In the genomic region with DNA sequence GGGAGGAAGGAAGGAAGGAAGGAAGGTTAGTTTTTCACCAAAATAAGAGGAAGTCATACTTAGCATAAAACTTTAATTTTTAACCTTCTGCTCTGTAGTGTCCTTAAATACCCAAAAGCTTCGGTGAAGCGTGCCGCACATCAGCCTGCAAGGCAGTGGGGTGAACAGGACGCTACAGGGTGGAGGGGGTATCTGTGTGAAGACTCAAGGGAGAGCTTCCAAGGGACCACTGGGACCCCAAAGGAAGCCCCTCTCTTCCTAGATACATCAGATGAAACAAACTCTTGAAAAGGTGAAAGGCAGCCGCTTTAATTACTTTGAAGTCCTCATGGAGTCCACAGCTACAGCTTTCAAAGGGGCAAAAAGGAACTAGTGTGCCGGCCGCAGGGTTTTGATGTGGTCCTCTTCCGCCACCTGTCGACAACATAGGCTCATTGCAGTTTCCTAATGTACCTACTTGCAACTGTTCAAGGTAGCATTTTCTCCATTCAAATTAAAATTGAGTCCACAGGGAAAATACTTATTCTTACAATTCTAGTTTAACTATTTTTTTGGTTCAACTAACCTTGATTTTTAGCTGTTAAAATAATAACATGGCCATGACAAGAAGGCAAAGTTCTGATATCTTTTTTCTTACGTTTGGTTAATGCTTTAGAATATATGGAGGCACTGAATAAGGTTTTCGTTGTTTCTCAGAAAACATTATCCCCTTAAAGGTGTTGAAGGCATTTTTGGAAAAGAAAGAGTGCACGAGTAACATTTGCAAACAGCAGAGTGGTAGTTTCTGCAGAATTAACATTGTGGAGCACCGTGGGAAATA, we compare ENCODE assay signal across 8 cellular contexts.
A peak's percentile ranks its signal among the peaks of the same experiment; 100 is the strongest.
DNase-seq lines count a peak whose midpoint lies in the region; ATAC-seq and TF ChIP-seq lines count a peak whose summit lies in the region.

No MANE protein-coding gene starts in this region.

- DNase-seq in AG09319 (ENCODE audit: extremely low read depth, low read depth): peak; percentile 75
- peak; percentile 43 for DNase-seq in NCI-H510A (lab: John Stamatoyannopoulos, UW)
- peak; percentile 74 for DNase-seq in activated CD4-positive, CD25-positive, alpha-beta regulatory T cell treated with anti-CD3 and anti-CD28 coated beads, Interleukin-2, amount 50 U/mL, for 72 hours
- DNase-seq in cerebellar cortex (ENCODE audit: low spot score): peak; percentile 76
- peak; percentile 92 for DNase-seq in left kidney (ENCODE audit: low read depth, low spot score)
- DNase-seq in stimulated activated CD4-positive, alpha-beta T cell treated with anti-CD3 and anti-CD28 coated beads, Interleukin-4, amount 100 ng/mL, for 48 hours (ENCODE audit: low read depth in 2 of 2): peak; percentile 57 to 61

- TF ChIP-seq CTCF in AG09319 (IDR thresholded peaks at IDR 0.05; ENCODE audit: low read depth, low read length): peak; percentile 90

- ATAC-seq in GM18909 (IDR thresholded peaks at IDR 0.05; ENCODE audit: poor library complexity, unreplicated experiment) (peak; percentile 83), HG03354 (IDR thresholded peaks at IDR 0.05; ENCODE audit: poor library complexity, severe bottlenecking, unreplicated experiment) (peak; percentile 87)

Comparison
In these comparisons a context has a peak if more than half of its experiments do, and no peak if none do; other contexts are left out.
1. Peak in every context shown above with its lines: DNase-seq and ATAC-seq.